Comparison of ENCODE assay signal across 29 cellular contexts in genomic region chr3:21722301-21722700, GRCh38. TPM values are rescaled to one million over a fixed set of nuclear protein-coding genes. Genes with fewer than 3 reads are reported as not detected.
"Had no signal": no experiment of that assay in that cellular context is flagged by ENCODE, and none has a peak within 500 bp of the region (broad histone marks: within the 10 kb centered on the region; RNA-seq: fewer than 3 reads in every experiment).

No MANE protein-coding gene starts in this region.

- H3K9me3 ChIP-seq: right lobe of liver, suprapubic skin, thyroid gland, vagina had no signal

- DNase-seq: dorsolateral prefrontal cortex; effector CD4-positive, alpha-beta T cell; hypothalamus; immature natural killer cell; islet precursor cell; kidney glomerular epithelial cell; left colon; left ventricle myocardium inferior; lower lobe of right lung; mucosa of descending colon; naive thymus-derived CD4-positive, alpha-beta T cell; right lobe of liver; small intestine; stimulated activated CD4-positive, alpha-beta T cell treated with anti-CD3 and anti-CD28 coated beads, Interleukin-15, amount 100 ng/mL, for 24 hours; stimulated activated CD4-positive, alpha-beta T cell treated with anti-CD3 and anti-CD28 coated beads, Interleukin-2, amount 100 ng/mL, for 48 hours; stimulated activated naive B cell treated with anti-CD40 and anti-IgM and Interleukin-4, amounts not matched to agents 10 μg/mL and 1 μg/mL and 100 μg/mL, for 72 hours; thyroid gland; trophoblast cell had no signal

- H3K9ac ChIP-seq: neural progenitor cell, parathyroid adenoma had no signal

- H3K4me2 ChIP-seq: neural progenitor cell had no signal

- H3K27me3 Mint-ChIP-seq: memory B cell; naive thymus-derived CD4-positive, alpha-beta T cell; progenitor cell of endocrine pancreas; stimulated activated naive B cell treated with anti-CD40 and anti-IgM and Interleukin-4, amounts not matched to agents 10 μg/mL and 1 μg/mL and 100 μg/mL, for 72 hours; stimulated activated naive CD8-positive, alpha-beta T cell treated with anti-CD3 and anti-CD28 coated beads, Interleukin-15, Interleukin-2, amounts not matched to agents 100 ng/mL and 50 ng/mL, for 24 hours had no signal

- H3K79me2 ChIP-seq: parathyroid adenoma had no signal

- H3K36me3 Mint-ChIP-seq: memory B cell; neural progenitor cell; stimulated activated naive B cell treated with anti-CD40 and anti-IgM and Interleukin-4, amounts not matched to agents 10 μg/mL and 1 μg/mL and 100 μg/mL, for 72 hours had no signal

- H3K27ac ChIP-seq: dorsolateral prefrontal cortex, esophagus muscularis mucosa, left ventricle myocardium inferior, lower lobe of right lung, neural progenitor cell, parathyroid adenoma, right lobe of liver, suprapubic skin, thyroid gland, vagina had no signal

- H3K4me3 Mint-ChIP-seq: immature natural killer cell; memory B cell; naive thymus-derived CD4-positive, alpha-beta T cell; nephron; neural progenitor cell; stimulated activated naive B cell treated with anti-CD40 and anti-IgM and Interleukin-4, amounts not matched to agents 10 μg/mL and 1 μg/mL and 100 μg/mL, for 72 hours; stimulated activated naive CD8-positive, alpha-beta T cell treated with anti-CD3 and anti-CD28 coated beads, Interleukin-15, Interleukin-2, amounts not matched to agents 100 ng/mL and 50 ng/mL, for 24 hours had no signal

- H3K27me3 ChIP-seq: dorsolateral prefrontal cortex, esophagus muscularis mucosa, neural progenitor cell, right lobe of liver, suprapubic skin, thyroid gland, vagina had no signal

- H3K4me1 Mint-ChIP-seq: immature natural killer cell; memory B cell; naive thymus-derived CD4-positive, alpha-beta T cell; nephron; neural progenitor cell; stimulated activated naive B cell treated with anti-CD40 and anti-IgM and Interleukin-4, amounts not matched to agents 10 μg/mL and 1 μg/mL and 100 μg/mL, for 72 hours had no signal

- H3K4me3 ChIP-seq: dorsolateral prefrontal cortex, esophagus muscularis mucosa, left ventricle myocardium inferior, lower lobe of right lung, mucosa of descending colon, neural progenitor cell, right lobe of liver, suprapubic skin, thyroid gland, vagina had no signal

- FAIRE-seq: colon, frontal cortex, small intestine had no signal

- ATAC-seq: left colon; lower lobe of right lung; mucosa of descending colon; naive thymus-derived CD4-positive, alpha-beta T cell; right lobe of liver; stimulated activated naive B cell treated with anti-CD40 and anti-IgM and Interleukin-4, amounts not matched to agents 10 μg/mL and 1 μg/mL and 100 μg/mL, for 72 hours had no signal

- H3K36me3 ChIP-seq: esophagus muscularis mucosa, left ventricle myocardium inferior, lower lobe of right lung, neural progenitor cell, right lobe of liver, suprapubic skin, thyroid gland, vagina had no signal

- H3K27ac Mint-ChIP-seq: immature natural killer cell; memory B cell; naive thymus-derived CD4-positive, alpha-beta T cell; nephron; neural progenitor cell; progenitor cell of endocrine pancreas; stimulated activated naive B cell treated with anti-CD40 and anti-IgM and Interleukin-4, amounts not matched to agents 10 μg/mL and 1 μg/mL and 100 μg/mL, for 72 hours; stimulated activated naive CD8-positive, alpha-beta T cell treated with anti-CD3 and anti-CD28 coated beads, Interleukin-15, Interleukin-2, amounts not matched to agents 100 ng/mL and 50 ng/mL, for 24 hours had no signal

- H3K4me1 ChIP-seq: left ventricle myocardium inferior, lower lobe of right lung, neural progenitor cell, parathyroid adenoma, right lobe of liver, suprapubic skin, thyroid gland, vagina had no signal

- H2AFZ ChIP-seq: neural progenitor cell, parathyroid adenoma had no signal

RNA-seq across cellular contexts. Expression of gene ZNF385D, which starts 28.7 kb away (rescaled TPM):
- polyA plus RNA-seq: naive thymus-derived CD4-positive, alpha-beta T cell had no signal
